6 cellular contexts compared by ENCODE assay signal in genomic region chr17:63984651-63985386, GRCh38. TPM values are rescaled to one million over a fixed set of nuclear protein-coding genes. Genes with fewer than 3 reads are reported as not detected.
DNase-seq lines count a peak whose midpoint lies in the region; ATAC-seq, FAIRE-seq and TF ChIP-seq lines count a peak whose summit lies in the region.

No MANE protein-coding gene starts in this region.

- peaks cover 0 to 11% of the 10 kb centered on the region in 2 donors for H3K4me1 ChIP-seq in kidney (ENCODE audit: control insufficient read depth in 1 of 2, insufficient read depth in 1 of 2, low read depth in 1 of 2, low read length in 2 of 2)
- no peaks in the 10 kb centered on the region for H3K4me1 ChIP-seq in aorta (ENCODE audit: control insufficient read depth in 1 of 2, insufficient read depth in 2 of 2, low read length in 2 of 2)

- H3K4me3 ChIP-seq in kidney (ENCODE audit: low read length in 2 of 2) (no peak overlapping the region), aorta (ENCODE audit: low read length in 2 of 2) (no peak overlapping the region)

- H3K36me3 Mint-ChIP-seq in activated T-cell treated with anti-CD3 and anti-CD28 coated beads, Interleukin-2, amount 50 U/mL, for 24 hours (ENCODE audit: low read depth): no peaks in the 10 kb centered on the region

- no peak for FAIRE-seq in kidney (lab: Jason Lieb, UNC)

- H3K36me3 ChIP-seq in kidney (ENCODE audit: control insufficient read depth in 1 of 2, insufficient read depth in 2 of 2, low read length in 2 of 2) (no peaks in the 10 kb centered on the region), aorta (ENCODE audit: control insufficient read depth in 1 of 2, insufficient read depth in 2 of 2, low read length in 1 of 2) (no peaks in the 10 kb centered on the region)

- H3K4me3 Mint-ChIP-seq in activated T-cell treated with anti-CD3 and anti-CD28 coated beads, Interleukin-2, amount 50 U/mL, for 24 hours: no peak overlapping the region

- TF ChIP-seq CTCF in kidney (IDR thresholded peaks at IDR 0.05; ENCODE audit: borderline replicate concordance, extremely low read depth, insufficient read depth): no peak

- no peaks in the 10 kb centered on the region for H3K27me3 Mint-ChIP-seq in activated T-cell treated with anti-CD3 and anti-CD28 coated beads, Interleukin-2, amount 50 U/mL, for 24 hours

- H3K9me3 ChIP-seq in kidney (ENCODE audit: control insufficient read depth in 1 of 2, low read length in 2 of 2): peaks cover 0 to 6% of the 10 kb centered on the region in 2 donors
- H3K9me3 ChIP-seq in aorta (ENCODE audit: control insufficient read depth, low read length): no peaks in the 10 kb centered on the region

- no peak overlapping the region for H3K9ac ChIP-seq in kidney (ENCODE audit: low read length in 2 of 2)

- peak; percentile 87 for ATAC-seq in aorta (ENCODE audit: low FRiP score)
- ATAC-seq in GM21737 (IDR thresholded peaks at IDR 0.05; ENCODE audit: unreplicated experiment): no peak
- ATAC-seq in HG03457 (IDR thresholded peaks at IDR 0.05; ENCODE audit: unreplicated experiment): no peak

- 27 to 30% methylated on average over 16 of the region's 16 CpGs for WGBS in aorta, 2 donors

- peaks cover 10% of the 10 kb centered on the region for H3K9me3 Mint-ChIP-seq in activated T-cell treated with anti-CD3 and anti-CD28 coated beads, Interleukin-2, amount 50 U/mL, for 24 hours

- peak overlapping the region; percentile 20 to 67 for H3K27ac ChIP-seq in kidney (ENCODE audit: low read depth in 2 of 2, low read length in 2 of 2)
- peak overlapping the region in 1 of 2 donors; percentile 28 for H3K27ac ChIP-seq in aorta (ENCODE audit: low read depth in 1 of 2, low read length in 2 of 2)

- intact Hi-C loops in kidney (cut with DNase I) (no loop called here), aorta (cut with DNase I) (no loop called here)

- H3K27me3 ChIP-seq in aorta (ENCODE audit: control insufficient read depth in 1 of 2, insufficient read depth in 2 of 2, low read length in 1 of 2): no peaks in the 10 kb centered on the region

- H3K4me1 Mint-ChIP-seq in activated T-cell treated with anti-CD3 and anti-CD28 coated beads, Interleukin-2, amount 50 U/mL, for 24 hours (ENCODE audit: low read depth): peaks cover 21% of the 10 kb centered on the region

- DNase-seq in HT-29 (ENCODE audit: low spot score): peak; percentile 63
- DNase-seq in activated T-cell treated with anti-CD3 and anti-CD28 coated beads, Interleukin-2, amount 50 U/mL, for 24 hours: peak; percentile 63
- DNase-seq in kidney: peak; percentile 86
- peak in 1 of 2 donors; percentile 80 for DNase-seq in aorta

- H3K27ac Mint-ChIP-seq in activated T-cell treated with anti-CD3 and anti-CD28 coated beads, Interleukin-2, amount 50 U/mL, for 24 hours: peak overlapping the region; percentile 90

RNA-seq across cellular contexts. Expression of gene SCN4A, which starts 12.1 kb away (rescaled TPM):
- total RNA-seq in HT-29 (2014; rRNA removed; shearing (Covaris generic)): not detected in 2 replicates
- total RNA-seq in kidney (3.4 TPM), aorta (1 to 10 TPM; 1.5 to 3.2 TPM)
- polyA plus RNA-seq in kidney (ENCODE audit: insufficient read depth, low read depth, low replicate concordance) (0.19 TPM), aorta (under 1 TPM in 1 of 2 donors, not detected in 1; 0.03 TPM)

RNA-seq across cellular contexts. Expression of gene PRR29, which starts 13.3 kb away (rescaled TPM):
- 0.10 TPM in 1 of 2 replicates, not detected in the other for total RNA-seq in HT-29 (2014; rRNA removed; shearing (Covaris generic))
- total RNA-seq in kidney: 4.4 TPM
- 1.2 TPM for polyA plus RNA-seq in kidney (ENCODE audit: insufficient read depth, low read depth, low replicate concordance)
- under 1 TPM; 0.62 to 0.84 TPM for total RNA-seq in aorta
- under 1 TPM in 1 of 2 donors, not detected in 1; 0.10 TPM for polyA plus RNA-seq in aorta

RNA-seq across cellular contexts. Expression of gene ICAM2, which starts 35.6 kb away (rescaled TPM):
- total RNA-seq in HT-29 (2014; rRNA removed; shearing (Covaris generic)): 0.21 and 0.64 TPM in 2 replicates
- total RNA-seq in kidney (38.8 TPM), aorta (10 to 100 TPM; 24.9 to 36.0 TPM)
- polyA plus RNA-seq in kidney (ENCODE audit: insufficient read depth, low read depth, low replicate concordance) (55.8 TPM), aorta (1 to 10 TPM; 3.9 to 9.7 TPM)

RNA-seq across cellular contexts. Expression of gene CD79B, which starts 52.7 kb away (rescaled TPM):
- total RNA-seq in HT-29 (2014; rRNA removed; shearing (Covaris generic)): not detected in 2 replicates
- total RNA-seq in kidney: 11.4 TPM
- polyA plus RNA-seq in kidney (ENCODE audit: insufficient read depth, low read depth, low replicate concordance): 5.2 TPM
- 1 to 10 TPM; 5.1 to 7.1 TPM for total RNA-seq in aorta
- polyA plus RNA-seq in aorta: 1 to 10 TPM in 1 of 2 donors, under 1 TPM in 1; 0.50 to 6.7 TPM

Comparison
In these comparisons a context has a peak if more than half of its experiments do, and no peak if none do; other contexts are left out.
1. RNA of gene ICAM2, which starts 35.6 kb away (total RNA-seq): 38.8 TPM in kidney (single experiment) and 24.9 to 36.0 TPM in aorta; 0.21 to 0.64 TPM in HT-29; every median in the first group is over 10 times any median in the second.